Comparison of ENCODE assay signal across 22 cellular contexts in genomic region chr5:137693951-137694721, GRCh38. TPM values are rescaled to one million over a fixed set of nuclear protein-coding genes. Genes with fewer than 3 reads are reported as not detected.
DNase-seq lines count a peak whose midpoint lies in the region; ATAC-seq and TF ChIP-seq lines count a peak whose summit lies in the region.
"Had no signal": no experiment of that assay in that cellular context is flagged by ENCODE, and none has a peak within 500 bp of the region (broad histone marks: within the 10 kb centered on the region; RNA-seq: fewer than 3 reads in every experiment).

No MANE protein-coding gene starts in this region.

- peak overlapping the region in 1 of 4 donors; percentile 12 for H3K4me3 Mint-ChIP-seq in CD4-positive, CD25-positive, alpha-beta regulatory T cell
- H3K4me3 Mint-ChIP-seq in activated T-helper 17 cell treated with anti-CD3 and anti-CD28 coated beads, Interleukin-2, amount 50 U/mL, for 72 hours: no peak overlapping the region
- H3K4me3 Mint-ChIP-seq in naive thymus-derived CD8-positive, alpha-beta T cell: peak overlapping the region in 2 of 10 donors; percentile 27 to 43
- H3K4me3 Mint-ChIP-seq in neural progenitor cell: no peak overlapping the region
- H3K4me3 Mint-ChIP-seq: activated T-cell treated with anti-CD3 and anti-CD28 coated beads, Interleukin-2, amount 50 U/mL, for 4 hours; T-helper 1 cell treated with Interleukin-12 subunit alpha and Interleukin-12 subunit beta and Interleukin-4 antibody, amounts not matched to agents 30 μg/mL and 1 μg/mL, for 36 hours had no signal

- peaks cover 0 to 2% (median 0%) of the 10 kb centered on the region in 7 donors for H3K9me3 Mint-ChIP-seq in CD4-positive, CD25-positive, alpha-beta regulatory T cell
- H3K9me3 Mint-ChIP-seq in activated T-helper 17 cell treated with anti-CD3 and anti-CD28 coated beads, Interleukin-2, amount 50 U/mL, for 72 hours: no peaks in the 10 kb centered on the region
- H3K9me3 Mint-ChIP-seq in naive thymus-derived CD8-positive, alpha-beta T cell: peaks cover 0 to 2% (median 0%) of the 10 kb centered on the region in 9 donors
- H3K9me3 Mint-ChIP-seq in neural progenitor cell: no peaks in the 10 kb centered on the region
- H3K9me3 Mint-ChIP-seq: activated T-cell treated with anti-CD3 and anti-CD28 coated beads, Interleukin-2, amount 50 U/mL, for 4 hours; CD8-positive, alpha-beta memory T cell had no signal

- peaks cover 71% of the 10 kb centered on the region for H3K36me3 Mint-ChIP-seq in CD4-positive, CD25-positive, alpha-beta regulatory T cell
- H3K36me3 Mint-ChIP-seq in activated T-helper 17 cell treated with anti-CD3 and anti-CD28 coated beads, Interleukin-2, amount 50 U/mL, for 72 hours (ENCODE audit: low read depth): peaks cover 36% of the 10 kb centered on the region
- H3K36me3 Mint-ChIP-seq in naive thymus-derived CD8-positive, alpha-beta T cell: peaks cover 5 to 50% (median 33%) of the 10 kb centered on the region in 3 donors
- peaks cover 11% of the 10 kb centered on the region for H3K36me3 Mint-ChIP-seq in neural progenitor cell

- H4K20me1 ChIP-seq in BLaER1 (no peaks in the 10 kb centered on the region), neural progenitor cell (ENCODE audit: low read depth) (no peaks in the 10 kb centered on the region)

- no peaks in the 10 kb centered on the region for H3K27me3 ChIP-seq in BLaER1
- no peaks in the 10 kb centered on the region for H3K27me3 ChIP-seq in CD4-positive, CD25-positive, alpha-beta regulatory T cell (ENCODE audit: control insufficient read depth, insufficient read depth, low read length)
- H3K27me3 ChIP-seq in neural progenitor cell: no peaks in the 10 kb centered on the region
- H3K27me3 ChIP-seq: right atrium auricular region, upper lobe of left lung had no signal

- H3K36me3 ChIP-seq in BLaER1: peaks cover 18% of the 10 kb centered on the region; the same call in 1 of the 2 replicates
- peaks cover 21% of the 10 kb centered on the region for H3K36me3 ChIP-seq in CD4-positive, CD25-positive, alpha-beta regulatory T cell (ENCODE audit: control insufficient read depth, insufficient read depth, low read length)
- H3K36me3 ChIP-seq in neural progenitor cell: no peaks in the 10 kb centered on the region
- H3K36me3 ChIP-seq: SJSA1, upper lobe of left lung had no signal

- H3K27me3 Mint-ChIP-seq in CD4-positive, CD25-positive, alpha-beta regulatory T cell: no peaks in the 10 kb centered on the region
- H3K27me3 Mint-ChIP-seq in activated T-helper 17 cell treated with anti-CD3 and anti-CD28 coated beads, Interleukin-2, amount 50 U/mL, for 72 hours: no peaks in the 10 kb centered on the region
- no peaks in the 10 kb centered on the region for H3K27me3 Mint-ChIP-seq in naive thymus-derived CD8-positive, alpha-beta T cell
- H3K27me3 Mint-ChIP-seq in neural progenitor cell (ENCODE audit: insufficient read depth, low read depth): peaks cover 3% of the 10 kb centered on the region
- H3K27me3 Mint-ChIP-seq: CD8-positive, alpha-beta memory T cell had no signal

- H3K4me1 Mint-ChIP-seq in CD4-positive, CD25-positive, alpha-beta regulatory T cell: peaks cover 28 to 64% (median 49%) of the 10 kb centered on the region in 4 donors
- peaks cover 47% of the 10 kb centered on the region for H3K4me1 Mint-ChIP-seq in activated T-helper 17 cell treated with anti-CD3 and anti-CD28 coated beads, Interleukin-2, amount 50 U/mL, for 72 hours
- peaks cover 41 to 62% (median 52%) of the 10 kb centered on the region in 4 donors for H3K4me1 Mint-ChIP-seq in naive thymus-derived CD8-positive, alpha-beta T cell
- H3K4me1 Mint-ChIP-seq in neural progenitor cell: peaks cover 2% of the 10 kb centered on the region

- H3K4me3 ChIP-seq in BLaER1 (no peak overlapping the region), neural progenitor cell (no peak overlapping the region)
- no peak overlapping the region for H3K4me3 ChIP-seq in CD4-positive, CD25-positive, alpha-beta regulatory T cell (ENCODE audit: low read depth, low read length)
- H3K4me3 ChIP-seq: right atrium auricular region, SJSA1, upper lobe of left lung had no signal

- POLR2A ChIA-PET in naive thymus-derived CD8-positive, alpha-beta T cell (lab: Charles Lee): interaction anchor here (0.7 to 8.2 kb wide), 8 partner anchors 10 to 195 kb away, joined by 3 to 112 read pairs (median 8); partner anchors contain the start of genes HNRNPA0, KLHL3 and PKD2L2

- H3K27ac ChIP-seq in BLaER1: peak overlapping the region; percentile 69; the same call in 1 of the 2 replicates
- no peak overlapping the region for H3K27ac ChIP-seq in CD4-positive, CD25-positive, alpha-beta regulatory T cell (ENCODE audit: insufficient read depth, low read length, poor library complexity, severe bottlenecking)
- H3K27ac ChIP-seq in neural progenitor cell: no peak overlapping the region
- H3K27ac ChIP-seq: right atrium auricular region, SJSA1 had no signal

- no peaks in the 10 kb centered on the region for H3K79me2 ChIP-seq in neural progenitor cell (ENCODE audit: low read depth)

- H3F3A ChIP-seq in neural progenitor cell (ENCODE audit: low read depth): no peaks in the 10 kb centered on the region

- no peaks in the 10 kb centered on the region; the same call in 1 of the 2 replicates for H3K9me3 ChIP-seq in BLaER1
- no peaks in the 10 kb centered on the region for H3K9me3 ChIP-seq in CD4-positive, CD25-positive, alpha-beta regulatory T cell (ENCODE audit: control insufficient read depth in 2 of 2, low read length in 2 of 2)
- H3K9me3 ChIP-seq in neural progenitor cell (ENCODE audit: low read depth): no peaks in the 10 kb centered on the region
- H3K9me3 ChIP-seq: right atrium auricular region, SJSA1, upper lobe of left lung had no signal

- H3K9ac ChIP-seq in BLaER1: no peak overlapping the region
- no peak overlapping the region for H3K9ac ChIP-seq in neural progenitor cell

- peaks cover 20% of the 10 kb centered on the region for H3K4me1 ChIP-seq in BLaER1
- H3K4me1 ChIP-seq in CD4-positive, CD25-positive, alpha-beta regulatory T cell (ENCODE audit: control insufficient read depth, insufficient read depth, low read length, poor library complexity, severe bottlenecking): peaks cover 38% of the 10 kb centered on the region
- no peaks in the 10 kb centered on the region for H3K4me1 ChIP-seq in neural progenitor cell
- H3K4me1 ChIP-seq: SJSA1 had no signal

- DNase-seq in CD4-positive, CD25-positive, alpha-beta regulatory T cell: no peak
- DNase-seq in naive thymus-derived CD8-positive, alpha-beta T cell: no peak
- DNase-seq in NCI-H526 (lab: John Stamatoyannopoulos, UW) (no peak), neural progenitor cell (ENCODE audit: low spot score) (no peak)
- DNase-seq: activated naive CD4-positive, alpha-beta T cell treated with anti-CD3 and anti-CD28 coated beads, Interleukin-2, amount 50 U/mL, for 16 hours; activated T-cell treated with anti-CD3 and anti-CD28 coated beads, Interleukin-2, amount 50 U/mL, for 4 hours; CD8-positive, alpha-beta memory T cell; hippocampal formation; midbrain; MV-4-11; NCI-H1436 treated with DMSO at 0.1 percent for 48 hours; NCI-H345; NCI-H748 treated with DMSO at 0.1 percent for 48 hours; stimulated activated CD4-positive, alpha-beta T cell treated with anti-CD3 and anti-CD28 coated beads, Interleukin-2, amount 100 ng/mL, for 48 hours; substantia nigra; upper lobe of left lung had no signal

- no peak overlapping the region for H2AFZ ChIP-seq in neural progenitor cell (replicated peaks)

- H3K27ac Mint-ChIP-seq in CD4-positive, CD25-positive, alpha-beta regulatory T cell: peak overlapping the region; percentile 88 to 95 (median 89)
- H3K27ac Mint-ChIP-seq in activated T-helper 17 cell treated with anti-CD3 and anti-CD28 coated beads, Interleukin-2, amount 50 U/mL, for 72 hours: peak overlapping the region; percentile 86
- H3K27ac Mint-ChIP-seq in naive thymus-derived CD8-positive, alpha-beta T cell: peak overlapping the region; percentile 35 to 100 (median 94)
- H3K27ac Mint-ChIP-seq in neural progenitor cell: no peak overlapping the region

- no peak for ATAC-seq in CD4-positive, CD25-positive, alpha-beta regulatory T cell (ENCODE audit: low read depth in 2 of 2)
- ATAC-seq in activated T-helper 17 cell treated with anti-CD3 and anti-CD28 coated beads, Interleukin-2, amount 50 U/mL, for 72 hours (replicated peaks): no peak
- ATAC-seq in naive thymus-derived CD8-positive, alpha-beta T cell: no peak
- ATAC-seq in GM21381 (IDR thresholded peaks at IDR 0.05; ENCODE audit: unreplicated experiment): no peak
- ATAC-seq: activated T-cell treated with anti-CD3 and anti-CD28 coated beads, Interleukin-2, amount 50 U/mL, for 4 hours had no signal

- TF ChIP-seq CTCF in neural progenitor cell (IDR thresholded peaks at IDR 0.05): no peak

- H3K4me2 ChIP-seq in BLaER1 (no peak overlapping the region), neural progenitor cell (no peak overlapping the region)

RNA-seq across cellular contexts. Expression of gene KLHL3, which starts 41.8 kb away (rescaled TPM):
- total RNA-seq in CD4-positive, CD25-positive, alpha-beta regulatory T cell: 24.4 TPM
- 1 to 10 TPM; 2.8 to 8.6 (median 5.3) TPM for polyA plus RNA-seq in CD4-positive, CD25-positive, alpha-beta regulatory T cell
- total RNA-seq in activated T-helper 17 cell treated with anti-CD3 and anti-CD28 coated beads, Interleukin-2, amount 50 U/mL, for 72 hours: 1 to 10 TPM; 5.3 to 9.5 TPM
- total RNA-seq in naive thymus-derived CD8-positive, alpha-beta T cell: 10 to 100 TPM; 36.2 to 37.2 TPM
- 1 to 10 TPM; 2.7 to 8.1 (median 4.5) TPM for polyA plus RNA-seq in naive thymus-derived CD8-positive, alpha-beta T cell
- total RNA-seq in neural progenitor cell (ENCODE audit: low replicate concordance): 17.2 and 26.8 TPM in 2 replicates
